Comparison of ENCODE assay signal across 10 cellular contexts in the genomic region with DNA sequence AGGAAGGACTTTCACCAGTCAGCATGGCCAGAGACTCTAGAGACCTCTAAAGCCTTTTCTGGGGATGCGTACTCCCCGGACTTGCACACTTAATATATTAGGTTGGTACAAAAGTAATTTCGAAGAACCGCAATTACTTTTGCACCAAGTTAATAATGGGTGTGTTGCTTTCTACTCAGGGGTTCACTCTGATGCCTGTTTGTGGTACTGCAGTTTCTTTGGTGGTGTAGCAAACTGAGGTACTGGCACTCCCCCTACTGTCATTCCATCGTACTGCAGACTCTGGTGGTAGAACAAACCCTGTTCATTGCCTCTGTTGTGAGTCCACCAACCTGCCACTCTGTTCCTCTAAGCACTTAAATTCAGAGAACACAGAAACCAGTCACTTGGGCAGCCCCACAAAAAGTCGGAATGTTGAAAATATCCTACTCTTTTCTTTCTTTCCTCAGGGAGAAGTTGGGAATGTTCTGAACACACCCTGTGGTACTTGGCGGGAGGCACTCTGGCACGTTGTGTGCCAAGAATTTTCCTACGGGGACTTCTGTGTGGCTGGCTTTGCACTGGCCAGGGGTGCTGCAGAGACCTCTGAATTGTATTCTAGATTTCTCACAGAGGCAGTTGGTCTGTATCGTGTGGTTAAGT. TPM values are rescaled to one million over a fixed set of nuclear protein-coding genes. Genes with fewer than 3 reads are reported as not detected.
DNase-seq lines count a peak whose midpoint lies in the region; ATAC-seq and TF ChIP-seq lines count a peak whose summit lies in the region.
"Had no signal": no experiment of that assay in that cellular context is flagged by ENCODE, and none has a peak within 500 bp of the region (broad histone marks: within the 10 kb centered on the region; RNA-seq: fewer than 3 reads in every experiment).

No MANE protein-coding gene starts in this region.

- no peak overlapping the region for H3K56ac ChIP-seq in mesendoderm (ENCODE audit: low read length)

- no peak overlapping the region for H3K23ac ChIP-seq in mesendoderm (ENCODE audit: low read length)

- BruUV-seq in Panc1 (replicated peaks; lab: Mats Ljungman, UMichigan), result no TSS peak

- no peak overlapping the region for H3K4me2 ChIP-seq in mesendoderm (ENCODE audit: low read length)

- no peak overlapping the region for H3K18ac ChIP-seq in mesendoderm (ENCODE audit: low read length)

- no peak overlapping the region for H4K5ac ChIP-seq in mesendoderm (ENCODE audit: low read length)

- ATAC-seq in Panc1, result peak; percentile 89
- ATAC-seq in HG03571 (IDR thresholded peaks at IDR 0.05; ENCODE audit: unreplicated experiment), result no peak
- no peak for ATAC-seq in HG02798 (IDR thresholded peaks at IDR 0.05; ENCODE audit: poor library complexity, unreplicated experiment)
- ATAC-seq: naive thymus-derived CD4-positive, alpha-beta T cell had no signal

- no peak overlapping the region for H2BK120ac ChIP-seq in mesendoderm (ENCODE audit: low read depth, low read length)

- DNase-seq in AML-193 (lab: John Stamatoyannopoulos, UW) (peak; percentile 62 to 68), GM13977 (ENCODE audit: low spot score) (peak; percentile 38), Panc1 (ENCODE audit: low read depth, low spot score) (peak; percentile 28), ecto neural progenitor cell (ENCODE audit: low spot score) (peak; percentile 81), mesendoderm (peak; percentile 89)

- H3K4me3 ChIP-seq in Panc1 (ENCODE audit: low read depth in 2 of 2, low read length in 2 of 2) (no peak overlapping the region), mesendoderm (ENCODE audit: low read length) (no peak overlapping the region)

- no peaks in the 10 kb centered on the region for H3K27me3 ChIP-seq in Panc1 (ENCODE audit: control insufficient read depth, insufficient read depth, low read length)
- H3K27me3 ChIP-seq in mesendoderm (ENCODE audit: insufficient read depth, low read length, poor library complexity), result no peaks in the 10 kb centered on the region

- no peaks in the 10 kb centered on the region for H3K79me1 ChIP-seq in mesendoderm (ENCODE audit: low read length)

- POLR2A ChIA-PET in Panc1 (lab: Charles Lee), result no interaction called here

- no CpG with 5 or more reads among the region's 10 CpGs for WGBS in mesendoderm (ENCODE audit: extremely low coverage, insufficient coverage, low lambda C conversion rate)

- H4K8ac ChIP-seq in mesendoderm (ENCODE audit: low read depth, low read length), result no peak overlapping the region

- peak; percentile 45 for TF ChIP-seq CTCF in GM13977 (IDR thresholded peaks at IDR 0.05; ENCODE audit: extremely low read depth, insufficient read depth, missing control alignments)
- peak; percentile 98 for TF ChIP-seq CTCF in LNCAP (IDR thresholded peaks at IDR 0.05)
- peak; percentile 87 for TF ChIP-seq CTCF in Panc1 (IDR thresholded peaks at IDR 0.05)

- H3K4ac ChIP-seq in mesendoderm (ENCODE audit: low read depth, low read length), result no peak overlapping the region

- H3K36me3 ChIP-seq in Panc1 (ENCODE audit: control insufficient read depth, insufficient read depth, low read length), result no peaks in the 10 kb centered on the region
- H3K36me3 ChIP-seq in mesendoderm (ENCODE audit: control insufficient read depth, insufficient read depth, low read length), result no peaks in the 10 kb centered on the region

- H2BK15ac ChIP-seq in mesendoderm (replicated peaks; ENCODE audit: low read depth), result no peak overlapping the region

- no peak overlapping the region for H2BK5ac ChIP-seq in mesendoderm (ENCODE audit: low read length)

- H3K9me3 ChIP-seq in Panc1 (ENCODE audit: control insufficient read depth, insufficient read depth, low read depth, low read length), result no peaks in the 10 kb centered on the region

- in situ Hi-C loops in GM13977 (cut with MboI; ENCODE audit: low pct_unique_long_range_greater_than_20kb, low sequenced_read_pairs, unreplicated experiment), result no loop called here
- in situ Hi-C loops in Panc1 (cut with HindIII; ENCODE audit: low pct_unique_long_range_greater_than_20kb, low sequenced_read_pairs), result no loop called here

- H3K79me2 ChIP-seq in mesendoderm (ENCODE audit: control insufficient read depth, insufficient read depth, low read length), result no peaks in the 10 kb centered on the region

- H3K9ac ChIP-seq in mesendoderm (ENCODE audit: low read length), result no peak overlapping the region

- H2AK5ac ChIP-seq in mesendoderm (ENCODE audit: low read length), result no peak overlapping the region

- no peaks in the 10 kb centered on the region for H3K4me1 ChIP-seq in Panc1 (ENCODE audit: control insufficient read depth, insufficient read depth, low read length)
- no peaks in the 10 kb centered on the region for H3K4me1 ChIP-seq in mesendoderm (ENCODE audit: control insufficient read depth, low read depth, low read length)

- H3K27ac ChIP-seq in Panc1 (ENCODE audit: low read length), result no peak overlapping the region
- H3K27ac ChIP-seq in mesendoderm (ENCODE audit: low read depth, low read length), result no peak overlapping the region

- intact Hi-C loops in Panc1 (cut with micrococcal nuclease; ENCODE audit: unreplicated experiment), result loop anchor here (1.0 kb wide), 1 partner anchor 128 kb away; no protein-coding TSS in a partner anchor

- CTCF ChIA-PET in Panc1 (lab: Charles Lee), result interaction anchor here (1.1 kb wide), 1 partner anchor 126 kb away, joined by 5 read pairs; no protein-coding TSS in a partner anchor

RNA-seq across cellular contexts. Expression of gene GABRG3, which starts 46.3 kb away (rescaled TPM):
- total RNA-seq in Panc1 (2021; ENCODE audit: unreplicated experiment), result not detected
- not detected for polyA plus RNA-seq in Panc1 (2012; ENCODE audit: insufficient read length)
- 0.31 TPM for polyA plus RNA-seq in mesendoderm (2013, experiment 1 of 2)
- 0.20 TPM for polyA plus RNA-seq in mesendoderm (2013, experiment 2 of 2)
- total RNA-seq: naive thymus-derived CD4-positive, alpha-beta T cell had no signal
- polyA plus RNA-seq: IgD-negative memory B cell; naive thymus-derived CD4-positive, alpha-beta T cell had no signal

Comparison
In these comparisons a context has a peak if more than half of its experiments do, and no peak if none do; other contexts are left out.
1. DNase-seq: peak in every context shown above with its lines; median percentile 89 in mesendoderm; 81 in ecto neural progenitor cell; 65 in AML-193; 38 in GM13977; 28 in Panc1.
2. CTCF ChIP-seq: peak in every context shown above with its lines; median percentile 98 in LNCAP; 87 in Panc1; 45 in GM13977.